ENCODE assay signal across 8 cellular contexts in the genomic region with DNA sequence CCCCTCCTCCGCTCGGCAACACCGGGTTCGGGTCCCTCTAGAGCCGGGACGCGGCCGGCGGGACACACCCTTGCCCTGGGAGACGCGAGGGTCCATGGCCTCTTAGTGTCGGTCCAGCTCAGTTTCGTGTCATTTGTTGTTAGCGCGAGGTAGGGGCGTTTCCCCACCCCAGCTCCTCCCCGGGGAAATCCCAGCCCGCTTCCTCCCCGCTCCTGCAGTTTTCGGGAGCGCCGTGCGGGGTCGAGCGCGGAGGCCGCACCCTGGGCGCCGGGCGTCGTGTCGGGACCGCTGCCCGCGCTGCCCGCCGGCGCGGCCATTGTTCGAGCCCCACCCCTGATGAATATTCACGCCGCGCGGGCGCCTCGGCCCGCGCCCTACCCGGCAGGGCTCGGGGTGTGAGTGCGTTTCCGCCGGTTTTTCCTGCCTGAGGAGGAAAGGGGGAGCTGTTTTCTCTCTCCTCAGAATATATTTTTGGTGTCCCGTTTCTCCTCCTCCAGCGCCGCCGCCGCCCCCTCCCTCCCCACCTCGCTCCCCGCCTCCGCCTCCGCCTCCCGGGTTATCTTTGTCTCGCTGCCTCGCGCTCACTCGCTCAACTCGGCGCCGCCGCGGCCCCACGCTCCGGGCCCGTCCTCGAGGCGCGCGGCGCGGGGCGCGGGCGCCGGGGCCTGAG. TPM values are rescaled to one million over a fixed set of nuclear protein-coding genes. Genes with fewer than 3 reads are reported as not detected.
DNase-seq lines count a peak whose midpoint lies in the region; ATAC-seq, FAIRE-seq and TF ChIP-seq lines count a peak whose summit lies in the region.

A gene (plus strand): TSS at position 584 of the 670 bp plus-strand sequence. CDS start 374 bp downstream, outside the sequence.

- FAIRE-seq in HTR-8/SVneo (lab: Jason Lieb, UNC) (no peak), RCC 7860 (lab: Jason Lieb, UNC) (no peak)

- DNase-seq in AG04449 (ENCODE audit: low read depth, low spot score) (peak; percentile 24), HTR-8/SVneo (ENCODE audit: insufficient read length, low spot score) (peak; percentile 79), RCC 7860 (ENCODE audit: low spot score) (peak; percentile 74), mucosa of gallbladder (ENCODE audit: low spot score) (peak; percentile 82)
- peak; percentile 73 to 78 for DNase-seq in activated T-cell treated with anti-CD3 and anti-CD28 coated beads, Interleukin-2, amount 50 U/mL, for 48 hours
- DNase-seq in stimulated activated CD8-positive, alpha-beta memory T cell treated with anti-CD3 and anti-CD28 coated beads, Interleukin-4, amount 100 ng/mL, for 24 hours (ENCODE audit: low read depth) = peak; percentile 57

- ATAC-seq in GM18907 (IDR thresholded peaks at IDR 0.05; ENCODE audit: unreplicated experiment) (peak; percentile 56), esophagus mucosa (peak; percentile 87)

- H3K4me3 ChIP-seq in AG04449 (ENCODE audit: low read depth, low read length) = peak within 1 kb of the TSS; percentile 83

- TF ChIP-seq CTCF in AG04449 (IDR thresholded peaks at IDR 0.05; ENCODE audit: insufficient read depth, low read length, missing control alignments) = peak; percentile 16

- POLR2A ChIA-PET in AG04449 (lab: Yijun Ruan, JAX) = interaction anchor here (0.7 to 1.3 kb wide), 9 partner anchors 13 to 317 kb away, joined by 3 to 5 read pairs (median 3); no protein-coding TSS in a partner anchor

- CTCF ChIA-PET in AG04449 (lab: Yijun Ruan, JAX) = interaction anchor here (0.6 to 4.6 kb wide), 14 partner anchors 8 to 309 kb away, joined by 3 to 53 read pairs (median 3); no protein-coding TSS in a partner anchor

RNA-seq across cellular contexts. Expression of the gene that starts here (rescaled TPM):
- 62.9 TPM for total RNA-seq in esophagus mucosa
- 50.9 TPM for total RNA-seq in mucosa of gallbladder

Comparison
In these comparisons a context has a peak if more than half of its experiments do, and no peak if none do; other contexts are left out.
1. Peak in every context shown above with its lines: DNase-seq, ATAC-seq and H3K4me3 ChIP-seq.
2. DNase-seq: peak in every context shown above with its lines; median percentile 82 in mucosa of gallbladder; 79 in HTR-8/SVneo; 76 in activated T-cell treated with anti-CD3 and anti-CD28 coated beads, Interleukin-2, amount 50 U/mL, for 48 hours; 74 in RCC 7860; 57 in stimulated activated CD8-positive, alpha-beta memory T cell treated with anti-CD3 and anti-CD28 coated beads, Interleukin-4, amount 100 ng/mL, for 24 hours; 24 in AG04449.